ENCODE assay signal across 8 cellular contexts in genomic region chr19:5827342-5827890, GRCh38. TPM values are rescaled to one million over a fixed set of nuclear protein-coding genes. Genes with fewer than 3 reads are reported as not detected.
A peak's percentile ranks its signal among the peaks of the same experiment; 100 is the strongest.
DNase-seq lines count a peak whose midpoint lies in the region; ATAC-seq, FAIRE-seq and TF ChIP-seq lines count a peak whose summit lies in the region.

No MANE protein-coding gene starts in this region.

- H3K27ac ChIP-seq in heart left ventricle (peak overlapping the region in 8 of 12 donors; percentile 43 to 88 (median 78)), K562 (ENCODE audit: extremely low read depth, low read depth, low read length) (peak overlapping the region; percentile 96), mesenchymal stem cell (ENCODE audit: low read length, poor library complexity, severe bottlenecking) (no peak overlapping the region)

- peak overlapping the region; percentile 99 for H4K8ac ChIP-seq in mesenchymal stem cell (ENCODE audit: low read length)

- peaks cover 1% of the 10 kb centered on the region for H3K79me1 ChIP-seq in mesenchymal stem cell (replicated peaks; ENCODE audit: low read length, poor library complexity, severe bottlenecking)

- H3K4ac ChIP-seq in mesenchymal stem cell (ENCODE audit: low read depth in 1 of 2, low read length in 2 of 2) = peak overlapping the region; percentile 87 to 89

- H3K9ac ChIP-seq in K562 (ENCODE audit: insufficient read depth in 1 of 2, low read depth in 2 of 2, low read length in 2 of 2) (peak overlapping the region; percentile 93 to 97; a peak in 3 of 4 replicates), mesenchymal stem cell (ENCODE audit: low read length) (peak overlapping the region; percentile 49)

- in situ Hi-C loops in K562 (cut with MboI) (no loop called here), GM13976 (cut with MboI; ENCODE audit: low sequenced_read_pairs, unreplicated experiment) (no loop called here)

- peaks cover 4% of the 10 kb centered on the region; the same call in 1 of the 3 replicates for H3K79me2 ChIP-seq in K562 (ENCODE audit: control insufficient read depth, insufficient read depth, low read length)

- H2AK5ac ChIP-seq in mesenchymal stem cell (ENCODE audit: low read length, severe bottlenecking) = peak overlapping the region; percentile 87

- no peak for TF ChIP-seq POLR2A in heart left ventricle (IDR thresholded peaks at IDR 0.05)
- TF ChIP-seq POLR2A in K562 (conservative IDR thresholded peaks at IDR 0.05) = no peak
- TF ChIP-seq POLR2A in GM12892 (IDR thresholded peaks at IDR 0.05; ENCODE audit: low read depth, low read length) = no peak

- DNase-seq in heart left ventricle (peak in 1 of 5 donors; percentile 29), Right ventricle myocardium inferior (ENCODE audit: missing footprints) (no peak), K562 (ENCODE audit: extremely low read depth in 1 of 4, low spot score in 3 of 4) (no peak), mesenchymal stem cell (no peak), type B pancreatic cell (ENCODE audit: extremely low spot score, unreplicated experiment) (no peak), GM12892 (ENCODE audit: insufficient read length) (no peak), GM13976 (ENCODE audit: low spot score) (no peak), NCI-H510A (lab: John Stamatoyannopoulos, UW) (no peak)

- H3K4me2 ChIP-seq in K562 (ENCODE audit: insufficient read depth, low read length) = peak overlapping the region; percentile 98
- peak overlapping the region; percentile 65 for H3K4me2 ChIP-seq in mesenchymal stem cell (ENCODE audit: low read length, poor library complexity, severe bottlenecking)

- intact Hi-C loops in heart left ventricle (cut with DNase I) = loop anchor here in 8 of 10 donors (2.0 to 5.0 kb wide), 3 partner anchors 21 to 65 kb away; no protein-coding TSS in a partner anchor
- intact Hi-C loops in Right ventricle myocardium inferior (cut with DNase I) = loop anchor here (2.0 to 10.0 kb wide), 2 partner anchors 23 to 127 kb away; partner anchors contain the start of gene NRTN
- intact Hi-C loops in K562 (cut with micrococcal nuclease) = no loop called here

- peak overlapping the region; percentile 40 to 81 for H3K14ac ChIP-seq in mesenchymal stem cell (ENCODE audit: low read length in 2 of 2)

- H4K20me1 ChIP-seq in K562 (replicated peaks; ENCODE audit: control insufficient read depth, insufficient read depth, low read length) = no peaks in the 10 kb centered on the region; the same call in 1 of the 2 replicates

- no peak overlapping the region for H3K23ac ChIP-seq in mesenchymal stem cell (ENCODE audit: low read length in 2 of 2)

- peak overlapping the region; percentile 20 for H2BK15ac ChIP-seq in mesenchymal stem cell (ENCODE audit: low read depth, poor library complexity, severe bottlenecking)

- ATAC-seq in heart left ventricle (no peak), Right ventricle myocardium inferior (no peak), K562 (no peak)

- no peak overlapping the region for H2BK5ac ChIP-seq in mesenchymal stem cell (ENCODE audit: low read depth, low read length, poor library complexity, severe bottlenecking)

- FAIRE-seq in K562 (lab: Jason Lieb, UNC) (no peak), GM12892 (lab: Jason Lieb, UNC) (no peak)

- H3K4me3 Mint-ChIP-seq in type B pancreatic cell = peak overlapping the region; percentile 90

- POLR2A ChIA-PET in K562 (lab: Yijun Ruan, JAX) = interaction anchor here (0.6 to 2.2 kb wide), 23 partner anchors 8 to 788 kb away, joined by 3 to 16 read pairs (median 4); partner anchors contain the start of genes CATSPERD, DUS3L, FUT3 and FUT6

- TF ChIP-seq EP300 in K562 (IDR thresholded peaks at IDR 0.05; ENCODE audit: low read length) = no peak

- H3K9me3 Mint-ChIP-seq in type B pancreatic cell = no peaks in the 10 kb centered on the region

- BruUV-seq in K562 (replicated peaks; lab: Mats Ljungman, UMichigan) = no TSS peak

- H3K27ac Mint-ChIP-seq in type B pancreatic cell = peak overlapping the region; percentile 85

- H3K4me1 Mint-ChIP-seq in type B pancreatic cell (ENCODE audit: unreplicated experiment) = no peaks in the 10 kb centered on the region

- peak overlapping the region; percentile 81 to 90 for H3K18ac ChIP-seq in mesenchymal stem cell (ENCODE audit: low read depth in 1 of 2, low read length in 2 of 2)

- H3K9me3 ChIP-seq in heart left ventricle (no peaks in the 10 kb centered on the region), K562 (replicated peaks; ENCODE audit: control insufficient read depth, insufficient read depth, low read depth, low read length) (no peaks in the 10 kb centered on the region), mesenchymal stem cell (ENCODE audit: control insufficient read depth, low read length) (no peaks in the 10 kb centered on the region)

- H2BK12ac ChIP-seq in mesenchymal stem cell (ENCODE audit: low read length in 2 of 2) = peak overlapping the region; percentile 55 to 70

- H2BK120ac ChIP-seq in mesenchymal stem cell (ENCODE audit: low read depth, low read length) = peak overlapping the region; percentile 29

- H3K4me1 ChIP-seq in heart left ventricle = peaks cover 0 to 30% (median 4%) of the 10 kb centered on the region in 12 donors
- peaks cover 6 to 70% of the 10 kb centered on the region in 2 experiments; a peak in 4 of 5 replicates for H3K4me1 ChIP-seq in K562 (replicated peaks in 1 of 2; ENCODE audit: control insufficient read depth in 2 of 2, insufficient read depth in 2 of 2, low read length in 2 of 2)
- H3K4me1 ChIP-seq in mesenchymal stem cell (ENCODE audit: control insufficient read depth, insufficient read depth, low read depth, low read length) = peaks cover 30% of the 10 kb centered on the region

- no peak for TF ChIP-seq RAD21 in K562 (CRISPR knock-in tag; conservative IDR thresholded peaks at IDR 0.05 in 1 of 2, IDR thresholded peaks at IDR 0.05 in 1 of 2)

- no peak for TF ChIP-seq CTCF in heart left ventricle (IDR thresholded peaks at IDR 0.05)
- no peak for TF ChIP-seq CTCF in K562 (IDR thresholded peaks at IDR 0.05 in 2 of 3, conservative IDR thresholded peaks at IDR 0.05 in 1 of 3; ENCODE audit: insufficient read depth in 2 of 3, low read depth in 1 of 3, low read length in 3 of 3)
- TF ChIP-seq CTCF in type B pancreatic cell (conservative IDR thresholded peaks at IDR 0.05) = no peak
- no peak for TF ChIP-seq CTCF in GM13976 (IDR thresholded peaks at IDR 0.05; ENCODE audit: borderline replicate concordance, control extremely low read depth, extremely low read depth, insufficient read depth, missing control alignments)

- H3K36me3 Mint-ChIP-seq in type B pancreatic cell = no peaks in the 10 kb centered on the region

- H3K36me3 ChIP-seq in heart left ventricle (no peaks in the 10 kb centered on the region), K562 (ENCODE audit: control insufficient read depth, insufficient read depth, low read length) (no peaks in the 10 kb centered on the region), mesenchymal stem cell (ENCODE audit: control insufficient read depth in 1 of 2, insufficient read depth in 2 of 2, low read depth in 1 of 2, low read length in 2 of 2) (no peaks in the 10 kb centered on the region)

- WGBS in heart left ventricle, 4 donors = 17 to 39% (median 22%) methylated on average over 18 to 37 of the region's 37 CpGs
- WGBS in K562 (ENCODE audit: insufficient coverage, low coverage, missing lambda C conversion rate) = 25% methylated on average over 29 of the region's 37 CpGs
- WGBS in mesenchymal stem cell = 24% methylated on average over 21 of the region's 37 CpGs

- peak overlapping the region; percentile 59 for H2AFZ ChIP-seq in K562 (ENCODE audit: low read depth, low read length)
- H2AFZ ChIP-seq in mesenchymal stem cell (ENCODE audit: low read depth, low read length) = peak overlapping the region; percentile 85

- no peaks in the 10 kb centered on the region for H3K27me3 Mint-ChIP-seq in type B pancreatic cell

- H3K27me3 ChIP-seq in heart left ventricle (peaks cover 0 to 26% (median 13%) of the 10 kb centered on the region in 9 donors), K562 (ENCODE audit: control insufficient read depth in 2 of 2, insufficient read depth in 2 of 2, low read length in 2 of 2) (no peaks in the 10 kb centered on the region; a peak in 1 of 5 replicates), mesenchymal stem cell (ENCODE audit: control insufficient read depth in 1 of 2, insufficient read depth in 1 of 2, low read length in 2 of 2) (peaks cover 0 to 48% of the 10 kb centered on the region in 2 experiments)

- H3K4me3 ChIP-seq in heart left ventricle (peak overlapping the region in 9 of 12 donors; percentile 17 to 64 (median 50)), K562 (peak overlapping the region; percentile 59), mesenchymal stem cell (ENCODE audit: insufficient read depth in 1 of 2, low read depth in 1 of 2, low read length in 2 of 2) (peak overlapping the region; percentile 73 to 91)

- H3K9me1 ChIP-seq in K562 (ENCODE audit: control insufficient read depth, insufficient read depth, low read length) = peaks cover 3% of the 10 kb centered on the region

- CTCF ChIA-PET in K562 (lab: Yijun Ruan, JAX; ENCODE audit: low intra/inter-chr PET ratio) = no interaction called here

- H4K91ac ChIP-seq in mesenchymal stem cell (ENCODE audit: low read length) = peak overlapping the region; percentile 81

RNA-seq across cellular contexts. Expression of gene FUT6, which starts 12.1 kb away (rescaled TPM):
- total RNA-seq in heart left ventricle (not detected), Right ventricle myocardium inferior (not detected), K562 (2014; rRNA removed) (not detected in 2 replicates), K562 (2014; rRNA removed; fragmentation: Illumina TruSeq; extraction: Trizol) (not detected in 2 replicates), K562 (2015; rRNA removed; fragmentation: Illumina TruSeq; extraction: Trizol) (not detected in 2 replicates), K562 (2021) (not detected in 2 replicates), type B pancreatic cell (ENCODE audit: low replicate concordance) (0.87 and 1.4 TPM in 2 replicates)
- polyA plus RNA-seq in heart left ventricle (not detected), K562 (2011; rRNA removed) (not detected in 2 replicates), K562 (2014; fragmentation: Illumina TruSeq; extraction: Trizol) (not detected in 2 replicates), K562 (2014; fragmentation: Nextera tagmentation; extraction: Ambion mirVana) (under 1 TPM in 1 of 2 experiments, not detected in 1; 0.04 TPM), K562 (2014; rRNA removed) (not detected in 2 replicates)
- 0.19 TPM in 1 of 2 replicates, not detected in the other for total RNA-seq in K562 (2011; cell fraction: chromatin; rRNA removed; ENCODE audit: low replicate concordance)
- not detected in 2 replicates for total RNA-seq in K562 (2011; cell fraction: nucleolus; rRNA removed)
- not detected in 2 replicates for total RNA-seq in K562 (2011; cell fraction: nucleoplasm; rRNA removed)
- polyA plus RNA-seq in K562 (2011; cell fraction: cytosol; rRNA removed) = not detected in 2 replicates
- polyA plus RNA-seq in K562 (2011; cell fraction: nucleus; rRNA removed) = not detected in 2 replicates
- not detected in 2 replicates for polyA plus RNA-seq in K562 (2012)
- polyA minus RNA-seq in K562 (2011; rRNA and poly(A)+ RNA removed) = not detected in 2 replicates
- polyA minus RNA-seq in K562 (2011; cell fraction: cytosol; rRNA and poly(A)+ RNA removed) = not detected in 2 replicates
- polyA minus RNA-seq in K562 (2011; cell fraction: nucleus; rRNA and poly(A)+ RNA removed) = not detected in 2 replicates
- polyA plus RNA-seq in mesenchymal stem cell (2013, experiment 1 of 2) = not detected
- polyA plus RNA-seq in mesenchymal stem cell (2013, experiment 2 of 2) = not detected
- polyA plus RNA-seq in GM12892 (2012; ENCODE audit: missing spikeins) = not detected

RNA-seq across cellular contexts. Expression of gene NRTN, which starts 22.5 kb away (rescaled TPM):
- total RNA-seq in heart left ventricle = 10 to 100 TPM in 7 of 9 donors, 1 to 10 TPM in 2; 8.0 to 54.2 (median 17.2) TPM
- 10 to 100 TPM; 18.2 to 34.5 TPM for polyA plus RNA-seq in heart left ventricle
- total RNA-seq in Right ventricle myocardium inferior = 27.5 TPM
- total RNA-seq in K562 (2011; cell fraction: chromatin; rRNA removed; ENCODE audit: low replicate concordance) = 0.67 and 2.5 TPM in 2 replicates
- 2.2 and 2.7 TPM in 2 replicates for total RNA-seq in K562 (2011; cell fraction: nucleolus; rRNA removed)
- total RNA-seq in K562 (2011; cell fraction: nucleoplasm; rRNA removed) = 1.5 and 2.1 TPM in 2 replicates
- total RNA-seq in K562 (2014; rRNA removed) = 7.3 and 8.1 TPM in 2 replicates
- total RNA-seq in K562 (2014; rRNA removed; fragmentation: Illumina TruSeq; extraction: Trizol) = 0.62 and 0.70 TPM in 2 replicates
- 1.6 TPM in 2 replicates for total RNA-seq in K562 (2015; rRNA removed; fragmentation: Illumina TruSeq; extraction: Trizol)
- 5.3 and 7.8 TPM in 2 replicates for total RNA-seq in K562 (2021)
- polyA plus RNA-seq in K562 (2011; rRNA removed) = 1.1 and 2.2 TPM in 2 replicates
- 2.6 and 9.4 TPM in 2 replicates for polyA plus RNA-seq in K562 (2011; cell fraction: cytosol; rRNA removed)
- polyA plus RNA-seq in K562 (2011; cell fraction: nucleus; rRNA removed) = 1.6 and 2.0 TPM in 2 replicates
- 2.4 and 6.4 TPM in 2 replicates for polyA plus RNA-seq in K562 (2012)
- polyA plus RNA-seq in K562 (2014; fragmentation: Illumina TruSeq; extraction: Trizol) = 1.6 and 3.3 TPM in 2 replicates
- not detected for polyA plus RNA-seq in K562 (2014; fragmentation: Nextera tagmentation; extraction: Ambion mirVana)
- polyA plus RNA-seq in K562 (2014; rRNA removed) = 2.4 and 4.0 TPM in 2 replicates
- polyA minus RNA-seq in K562 (2011; rRNA and poly(A)+ RNA removed) = 0.25 and 0.45 TPM in 2 replicates
- polyA minus RNA-seq in K562 (2011; cell fraction: cytosol; rRNA and poly(A)+ RNA removed) = 2.3 and 3.3 TPM in 2 replicates
- polyA minus RNA-seq in K562 (2011; cell fraction: nucleus; rRNA and poly(A)+ RNA removed) = 1.1 and 1.5 TPM in 2 replicates
- polyA plus RNA-seq in mesenchymal stem cell (2013, experiment 1 of 2) = 2.1 TPM
- polyA plus RNA-seq in mesenchymal stem cell (2013, experiment 2 of 2) = 2.2 TPM
- total RNA-seq in type B pancreatic cell (ENCODE audit: low replicate concordance) = 2.8 and 5.4 TPM in 2 replicates
- not detected for polyA plus RNA-seq in GM12892 (2012; ENCODE audit: missing spikeins)

RNA-seq across cellular contexts. Expression of gene FUT3, which starts 23.8 kb away (rescaled TPM):
- total RNA-seq in heart left ventricle (not detected), Right ventricle myocardium inferior (not detected), K562 (2014; rRNA removed) (0.29 TPM in 1 of 2 replicates, not detected in the other), K562 (2014; rRNA removed; fragmentation: Illumina TruSeq; extraction: Trizol) (not detected in 2 replicates), K562 (2015; rRNA removed; fragmentation: Illumina TruSeq; extraction: Trizol) (not detected in 2 replicates), K562 (2021) (0.09 TPM in 1 of 2 replicates, not detected in the other), type B pancreatic cell (ENCODE audit: low replicate concordance) (6.6 and 16.3 TPM in 2 replicates)
- polyA plus RNA-seq in heart left ventricle (under 1 TPM in 1 of 2 donors, not detected in 1; 0.07 TPM), K562 (2011; rRNA removed) (not detected in 2 replicates), K562 (2014; fragmentation: Illumina TruSeq; extraction: Trizol) (not detected in 2 replicates), K562 (2014; fragmentation: Nextera tagmentation; extraction: Ambion mirVana) (not detected), K562 (2014; rRNA removed) (not detected in 2 replicates)
- total RNA-seq in K562 (2011; cell fraction: chromatin; rRNA removed; ENCODE audit: low replicate concordance) = 0.32 TPM in 1 of 2 replicates, not detected in the other
- total RNA-seq in K562 (2011; cell fraction: nucleolus; rRNA removed) = not detected in 2 replicates
- not detected in 2 replicates for total RNA-seq in K562 (2011; cell fraction: nucleoplasm; rRNA removed)
- not detected in 2 replicates for polyA plus RNA-seq in K562 (2011; cell fraction: cytosol; rRNA removed)
- polyA plus RNA-seq in K562 (2011; cell fraction: nucleus; rRNA removed) = not detected in 2 replicates
- polyA plus RNA-seq in K562 (2012) = 0.32 TPM in 1 of 2 replicates, not detected in the other
- polyA minus RNA-seq in K562 (2011; rRNA and poly(A)+ RNA removed) = not detected in 2 replicates
- polyA minus RNA-seq in K562 (2011; cell fraction: cytosol; rRNA and poly(A)+ RNA removed) = not detected in 2 replicates
- polyA minus RNA-seq in K562 (2011; cell fraction: nucleus; rRNA and poly(A)+ RNA removed) = not detected in 2 replicates
- not detected for polyA plus RNA-seq in mesenchymal stem cell (2013, experiment 1 of 2)
- polyA plus RNA-seq in mesenchymal stem cell (2013, experiment 2 of 2) = not detected
- 0.81 TPM for polyA plus RNA-seq in GM12892 (2012; ENCODE audit: missing spikeins)

RNA-seq across cellular contexts. Expression of gene DUS3L, which starts 36.5 kb away (rescaled TPM):
- total RNA-seq in heart left ventricle (10 to 100 TPM; 12.0 to 19.9 (median 15.3) TPM), Right ventricle myocardium inferior (11.8 TPM), K562 (2014; rRNA removed) (102 and 107 TPM in 2 replicates), K562 (2014; rRNA removed; fragmentation: Illumina TruSeq; extraction: Trizol) (19.0 and 19.5 TPM in 2 replicates), K562 (2015; rRNA removed; fragmentation: Illumina TruSeq; extraction: Trizol) (77.5 and 86.8 TPM in 2 replicates), K562 (2021) (97.0 and 102 TPM in 2 replicates), type B pancreatic cell (ENCODE audit: low replicate concordance) (38.6 and 45.0 TPM in 2 replicates)
- polyA plus RNA-seq in heart left ventricle (10 to 100 TPM; 17.3 to 20.7 TPM), K562 (2011; rRNA removed) (27.3 and 37.0 TPM in 2 replicates), K562 (2014; fragmentation: Illumina TruSeq; extraction: Trizol) (81.0 and 83.7 TPM in 2 replicates), K562 (2014; fragmentation: Nextera tagmentation; extraction: Ambion mirVana) (1 to 10 TPM; 1.7 to 2.1 TPM), K562 (2014; rRNA removed) (80.7 and 87.8 TPM in 2 replicates)
- 58.3 and 240 TPM in 2 replicates for total RNA-seq in K562 (2011; cell fraction: chromatin; rRNA removed; ENCODE audit: low replicate concordance)
- 172 and 210 TPM in 2 replicates for total RNA-seq in K562 (2011; cell fraction: nucleolus; rRNA removed)
- 64.6 and 96.7 TPM in 2 replicates for total RNA-seq in K562 (2011; cell fraction: nucleoplasm; rRNA removed)
- 33.3 and 86.9 TPM in 2 replicates for polyA plus RNA-seq in K562 (2011; cell fraction: cytosol; rRNA removed)
- polyA plus RNA-seq in K562 (2011; cell fraction: nucleus; rRNA removed) = 154 and 263 TPM in 2 replicates
- polyA plus RNA-seq in K562 (2012) = 51.5 and 103 TPM in 2 replicates
- 16.1 and 30.0 TPM in 2 replicates for polyA minus RNA-seq in K562 (2011; rRNA and poly(A)+ RNA removed)
- 52.2 and 61.2 TPM in 2 replicates for polyA minus RNA-seq in K562 (2011; cell fraction: cytosol; rRNA and poly(A)+ RNA removed)
- 60.2 and 66.8 TPM in 2 replicates for polyA minus RNA-seq in K562 (2011; cell fraction: nucleus; rRNA and poly(A)+ RNA removed)
- 14.3 TPM for polyA plus RNA-seq in mesenchymal stem cell (2013, experiment 1 of 2)
- polyA plus RNA-seq in mesenchymal stem cell (2013, experiment 2 of 2) = 12.7 TPM
- polyA plus RNA-seq in GM12892 (2012; ENCODE audit: missing spikeins) = 31.9 TPM

RNA-seq across cellular contexts. Expression of gene PRR22, which starts 42.9 kb away (rescaled TPM):
- 1 to 10 TPM in 5 of 9 donors, under 1 TPM in 2, not detected in 2; 0.96 to 1.9 (median 1.3) TPM for total RNA-seq in heart left ventricle
- 1 to 10 TPM in 1 of 2 donors, under 1 TPM in 1; 0.91 to 1.1 TPM for polyA plus RNA-seq in heart left ventricle
- 1.3 TPM for total RNA-seq in Right ventricle myocardium inferior
- 3.0 and 20.7 TPM in 2 replicates for total RNA-seq in K562 (2011; cell fraction: chromatin; rRNA removed; ENCODE audit: low replicate concordance)
- total RNA-seq in K562 (2011; cell fraction: nucleolus; rRNA removed) = 16.2 and 19.2 TPM in 2 replicates
- 7.0 and 8.5 TPM in 2 replicates for total RNA-seq in K562 (2011; cell fraction: nucleoplasm; rRNA removed)
- total RNA-seq in K562 (2014; rRNA removed) = 5.4 and 8.0 TPM in 2 replicates
- 0.11 and 0.22 TPM in 2 replicates for total RNA-seq in K562 (2014; rRNA removed; fragmentation: Illumina TruSeq; extraction: Trizol)
- 1.9 and 2.7 TPM in 2 replicates for total RNA-seq in K562 (2015; rRNA removed; fragmentation: Illumina TruSeq; extraction: Trizol)
- total RNA-seq in K562 (2021) = 9.3 and 12.0 TPM in 2 replicates
- 1.4 and 2.2 TPM in 2 replicates for polyA plus RNA-seq in K562 (2011; rRNA removed)
- 1.5 and 4.4 TPM in 2 replicates for polyA plus RNA-seq in K562 (2011; cell fraction: cytosol; rRNA removed)
- polyA plus RNA-seq in K562 (2011; cell fraction: nucleus; rRNA removed) = 19.6 and 56.2 TPM in 2 replicates
- polyA plus RNA-seq in K562 (2012) = 4.2 and 5.5 TPM in 2 replicates
- polyA plus RNA-seq in K562 (2014; fragmentation: Illumina TruSeq; extraction: Trizol) = 1.1 and 3.7 TPM in 2 replicates
- polyA plus RNA-seq in K562 (2014; fragmentation: Nextera tagmentation; extraction: Ambion mirVana) = under 1 TPM in 1 of 2 experiments, not detected in 1; 0.03 TPM
- 8.5 and 8.9 TPM in 2 replicates for polyA plus RNA-seq in K562 (2014; rRNA removed)
- 0.12 and 0.18 TPM in 2 replicates for polyA minus RNA-seq in K562 (2011; rRNA and poly(A)+ RNA removed)
- not detected in 2 replicates for polyA minus RNA-seq in K562 (2011; cell fraction: cytosol; rRNA and poly(A)+ RNA removed)
- 2.7 and 3.5 TPM in 2 replicates for polyA minus RNA-seq in K562 (2011; cell fraction: nucleus; rRNA and poly(A)+ RNA removed)
- 1.4 TPM for polyA plus RNA-seq in mesenchymal stem cell (2013, experiment 1 of 2)
- polyA plus RNA-seq in mesenchymal stem cell (2013, experiment 2 of 2) = 1.5 TPM
- 3.3 and 5.2 TPM in 2 replicates for total RNA-seq in type B pancreatic cell (ENCODE audit: low replicate concordance)
- 0.32 TPM for polyA plus RNA-seq in GM12892 (2012; ENCODE audit: missing spikeins)
